ENCODE assay signal across 34 cellular contexts in the genomic region with DNA sequence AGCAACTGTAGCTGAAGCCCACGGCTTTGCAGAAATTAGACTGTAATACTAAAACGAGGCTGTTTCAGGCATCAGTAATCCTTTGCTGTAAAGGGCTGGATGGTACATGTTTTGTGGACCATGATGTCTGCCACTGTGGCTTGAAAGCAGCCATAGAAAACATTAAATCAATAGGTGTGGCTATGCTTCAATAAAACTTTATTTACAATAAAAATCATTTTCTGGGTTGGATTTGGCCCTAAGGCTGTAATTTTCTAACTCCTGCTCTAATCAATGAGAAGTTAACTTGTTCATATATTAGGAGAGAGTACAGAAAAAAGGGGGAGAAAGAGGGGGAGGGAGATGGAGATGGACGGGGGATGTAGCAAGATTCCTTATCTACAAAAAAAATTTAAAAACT.
DNase-seq lines count a peak whose midpoint lies in the region; ATAC-seq, FAIRE-seq and TF ChIP-seq lines count a peak whose summit lies in the region.
"Had no signal": no experiment of that assay in that cellular context is flagged by ENCODE, and none has a peak within 500 bp of the region (broad histone marks: within the 10 kb centered on the region; RNA-seq: fewer than 3 reads in every experiment).

No MANE protein-coding gene starts in this region.

- H4K20me1 ChIP-seq in GM12878 (ENCODE audit: control insufficient read depth, insufficient read depth) (no peaks in the 10 kb centered on the region), K562 (replicated peaks; ENCODE audit: control insufficient read depth, insufficient read depth, low read length) (no peaks in the 10 kb centered on the region), mammary epithelial cell (ENCODE audit: insufficient read depth, low read length) (no peaks in the 10 kb centered on the region)
- H4K20me1 ChIP-seq: BLaER1; BLaER1 treated with 17β-estradiol and CSF1 and Interleukin-3, amounts not matched to agents 10 nM and 100 nM had no signal

- no peak overlapping the region for H3K4me2 ChIP-seq in GM12878 (ENCODE audit: control insufficient read depth, insufficient read depth)
- no peak overlapping the region for H3K4me2 ChIP-seq in K562 (ENCODE audit: insufficient read depth, low read length)
- no peak overlapping the region for H3K4me2 ChIP-seq in mammary epithelial cell (ENCODE audit: insufficient read depth, low read depth, low read length)
- H3K4me2 ChIP-seq: A549; BLaER1; BLaER1 treated with 17β-estradiol and CSF1 and Interleukin-3, amounts not matched to agents 10 nM and 100 nM had no signal

- H3K36me3 ChIP-seq in GM12878 (ENCODE audit: control insufficient read depth in 2 of 2, insufficient read depth in 2 of 2, low read length in 1 of 2) (peaks cover 0 to 1% of the 10 kb centered on the region in 2 experiments; a peak in 1 of 4 replicates), K562 (ENCODE audit: control insufficient read depth, insufficient read depth, low read length) (peaks cover 6% of the 10 kb centered on the region; the same call in 1 of the 3 replicates), mammary epithelial cell (ENCODE audit: insufficient read depth, low read length) (no peaks in the 10 kb centered on the region)
- H3K36me3 ChIP-seq: BE2C had no signal

- WGBS in GM12878 (ENCODE audit: insufficient coverage, insufficient replicate concordance, low lambda C conversion rate, missing lambda C conversion rate): 42% methylated on average over 3 of the region's 3 CpGs
- 52% methylated on average over 2 of the region's 3 CpGs for WGBS in K562 (ENCODE audit: insufficient coverage, low coverage, missing lambda C conversion rate)
- WGBS in mammary epithelial cell (ENCODE audit: low coverage, missing lambda C conversion rate): 43% methylated on average over 2 of the region's 3 CpGs

- TF ChIP-seq EP300 in GM12878 (IDR thresholded peaks at IDR 0.05; ENCODE audit: borderline replicate concordance in 1 of 2, control insufficient read depth in 1 of 2, low read depth in 2 of 2, low read length in 2 of 2) (no peak), K562 (IDR thresholded peaks at IDR 0.05; ENCODE audit: low read length) (no peak)

- H3K27ac Mint-ChIP-seq in T-helper 17 cell (peak overlapping the region; percentile 8), osteocyte (ENCODE audit: unreplicated experiment) (no peak overlapping the region)
- H3K27ac Mint-ChIP-seq: B cell; CD14-positive monocyte; CD4-positive, alpha-beta memory T cell; CD4-positive, alpha-beta T cell; CD4-positive, CD25-positive, alpha-beta regulatory T cell; CD8-positive, alpha-beta T cell had no signal

- dilution Hi-C loops in mammary epithelial cell (cut with HindIII; ENCODE audit: low sequenced_read_pairs): no loop called here

- H3K9me3 Mint-ChIP-seq in osteocyte (ENCODE audit: unreplicated experiment): peaks cover 20% of the 10 kb centered on the region
- H3K9me3 Mint-ChIP-seq: CD4-positive, alpha-beta T cell had no signal

- BruUV-seq in GM12878 (replicated peaks; lab: Mats Ljungman, UMichigan) (no TSS peak), K562 (replicated peaks; lab: Mats Ljungman, UMichigan) (no TSS peak), mammary epithelial cell (replicated peaks; lab: Mats Ljungman, UMichigan) (no TSS peak)

- H3K9ac ChIP-seq in GM12878 (ENCODE audit: control insufficient read depth, insufficient read depth, low read length): no peak overlapping the region
- no peak overlapping the region for H3K9ac ChIP-seq in K562 (ENCODE audit: insufficient read depth in 1 of 2, low read depth in 2 of 2, low read length in 2 of 2)
- no peak overlapping the region for H3K9ac ChIP-seq in mammary epithelial cell (ENCODE audit: insufficient read depth, low read length)
- H3K9ac ChIP-seq: BLaER1; BLaER1 treated with 17β-estradiol and CSF1 and Interleukin-3, amounts not matched to agents 10 nM and 100 nM had no signal

- H3K9me3 ChIP-seq in T-helper 17 cell (ENCODE audit: control insufficient read depth, low read length, poor library complexity, severe bottlenecking): no peaks in the 10 kb centered on the region
- H3K9me3 ChIP-seq in GM12878 (replicated peaks; ENCODE audit: control insufficient read depth, insufficient read depth, low read length): no peaks in the 10 kb centered on the region
- H3K9me3 ChIP-seq in K562 (replicated peaks; ENCODE audit: control insufficient read depth, insufficient read depth, low read depth, low read length): no peaks in the 10 kb centered on the region
- H3K9me3 ChIP-seq in mammary epithelial cell (replicated peaks; ENCODE audit: insufficient read depth, low read length): no peaks in the 10 kb centered on the region
- H3K9me3 ChIP-seq: BE2C had no signal

- H3K36me3 Mint-ChIP-seq in T-helper 17 cell (ENCODE audit: low read depth): peaks cover 4% of the 10 kb centered on the region
- peaks cover 25% of the 10 kb centered on the region for H3K36me3 Mint-ChIP-seq in osteocyte (ENCODE audit: unreplicated experiment)

- H3K79me2 ChIP-seq in GM12878 (ENCODE audit: control insufficient read depth, insufficient read depth, low read length): no peaks in the 10 kb centered on the region
- no peaks in the 10 kb centered on the region for H3K79me2 ChIP-seq in K562 (ENCODE audit: control insufficient read depth, insufficient read depth, low read length)
- H3K79me2 ChIP-seq in mammary epithelial cell (ENCODE audit: insufficient read depth, low read length): no peaks in the 10 kb centered on the region

- ATAC-seq in T-helper 17 cell (no peak), GM12878 (no peak), K562 (no peak)
- ATAC-seq: A549; CD8-positive, alpha-beta T cell had no signal

- TF ChIP-seq CTCF in GM12878 (IDR thresholded peaks at IDR 0.05 in 2 of 3, conservative IDR thresholded peaks at IDR 0.05 in 1 of 3; ENCODE audit: control insufficient read depth in 2 of 3, extremely low read depth in 1 of 3, insufficient read depth in 1 of 3, low read depth in 3 of 3, low read length in 3 of 3) (no peak), K562 (IDR thresholded peaks at IDR 0.05 in 2 of 3, conservative IDR thresholded peaks at IDR 0.05 in 1 of 3; ENCODE audit: insufficient read depth in 2 of 3, low read depth in 1 of 3, low read length in 3 of 3) (no peak), mammary epithelial cell (conservative IDR thresholded peaks at IDR 0.05 in 1 of 2, IDR thresholded peaks at IDR 0.05 in 1 of 2; ENCODE audit: extremely low read depth in 1 of 2, insufficient read depth in 1 of 2, low read depth in 1 of 2, low read length in 2 of 2) (no peak), osteocyte (IDR thresholded peaks at IDR 0.05) (no peak)

- TF ChIP-seq RAD21 in GM12878 (IDR thresholded peaks at IDR 0.05; ENCODE audit: insufficient read depth, low read depth, low read length) (no peak), K562 (CRISPR knock-in tag; conservative IDR thresholded peaks at IDR 0.05 in 1 of 2, IDR thresholded peaks at IDR 0.05 in 1 of 2) (no peak)

- H3K4me1 Mint-ChIP-seq in T-helper 17 cell: no peaks in the 10 kb centered on the region
- no peaks in the 10 kb centered on the region for H3K4me1 Mint-ChIP-seq in osteocyte (ENCODE audit: unreplicated experiment)
- H3K4me1 Mint-ChIP-seq: B cell, CD14-positive monocyte had no signal

- no peak for FAIRE-seq in GM12878 (lab: Jason Lieb, UNC)
- no peak for FAIRE-seq in K562 (lab: Jason Lieb, UNC)
- FAIRE-seq: A204.1, A549, D721Med had no signal

- no peaks in the 10 kb centered on the region for H3K4me1 ChIP-seq in GM12878 (ENCODE audit: control insufficient read depth, insufficient read depth, low read length)
- no peaks in the 10 kb centered on the region for H3K4me1 ChIP-seq in K562 (replicated peaks in 1 of 2; ENCODE audit: control insufficient read depth in 2 of 2, insufficient read depth in 2 of 2, low read length in 2 of 2)
- H3K4me1 ChIP-seq in mammary epithelial cell (ENCODE audit: insufficient read depth, low read length): no peaks in the 10 kb centered on the region
- H3K4me1 ChIP-seq: BLaER1 had no signal

- H3K9me1 ChIP-seq in K562 (ENCODE audit: control insufficient read depth, insufficient read depth, low read length): no peaks in the 10 kb centered on the region

- TF ChIP-seq POLR2A in GM12878 (IDR thresholded peaks at IDR 0.05; ENCODE audit: low read depth, low read length): no peak
- no peak for TF ChIP-seq POLR2A in K562 (conservative IDR thresholded peaks at IDR 0.05)

- intact Hi-C loops in GM12878 (cut with micrococcal nuclease; ENCODE audit: unreplicated experiment) (no loop called here), K562 (cut with micrococcal nuclease) (loop anchor here (5.0 to 10.0 kb wide), 2 partner anchors 276 to 539 kb away; no protein-coding TSS in a partner anchor), mammary epithelial cell (cut with micrococcal nuclease) (no loop called here)

- DNase-seq in T-helper 17 cell: no peak
- DNase-seq in GM12878 (ENCODE audit: low read depth, low spot score): no peak
- DNase-seq in K562 (ENCODE audit: extremely low read depth in 1 of 4, low spot score in 3 of 4): no peak
- DNase-seq in mammary epithelial cell: no peak
- no peak for DNase-seq in activated gamma-delta T cell treated with Interleukin-2 at 50 U/mL for 16 hours
- no peak for DNase-seq in osteocyte (ENCODE audit: extremely low spot score, unreplicated experiment)
- DNase-seq: 8988T; ACHN; AML-193; BE2C; C1 segment of cervical spinal cord; Caco-2; Calu3; CD4-positive, alpha-beta memory T cell; CD4-positive, alpha-beta T cell; CD4-positive, CD25-positive, alpha-beta regulatory T cell; CD8-positive, alpha-beta memory T cell; CD8-positive, alpha-beta T cell; COR-L47; DMS 273 treated with DMSO at 0.1 percent for 48 hours; DMS153; DMS79; DMS79 treated with DMSO at 0.1 percent for 48 hours; DND-41; EL had no signal

- H3K27me3 ChIP-seq in GM12878 (replicated peaks in 1 of 2; ENCODE audit: control insufficient read depth in 2 of 2, insufficient read depth in 2 of 2, low read length in 1 of 2): no peaks in the 10 kb centered on the region
- H3K27me3 ChIP-seq in K562 (ENCODE audit: control insufficient read depth in 2 of 2, insufficient read depth in 2 of 2, low read length in 2 of 2): no peaks in the 10 kb centered on the region
- peaks cover 2% of the 10 kb centered on the region for H3K27me3 ChIP-seq in mammary epithelial cell (ENCODE audit: insufficient read depth, low read length)
- H3K27me3 ChIP-seq: BE2C; BLaER1; BLaER1 treated with 17β-estradiol and CSF1 and Interleukin-3, amounts not matched to agents 10 nM and 100 nM had no signal

- CTCF ChIA-PET in GM12878 (lab: Yijun Ruan, JAX) (interaction anchor here (1.1 kb wide), 1 partner anchor 131 kb away, joined by 4 read pairs; no protein-coding TSS in a partner anchor), K562 (lab: Yijun Ruan, JAX; ENCODE audit: low intra/inter-chr PET ratio) (no interaction called here), mammary epithelial cell (lab: Charles Lee; ENCODE audit: low non-redundant PET) (no interaction called here)

- SMC1A ChIA-PET in GM12878 (lab: Charles Lee; ENCODE audit: uncharacterized antibody, unreplicated experiment): interaction anchor here (0.7 kb wide), 1 partner anchor 303 kb away, joined by 3 read pairs; no protein-coding TSS in a partner anchor

- in situ Hi-C loops in GM12878 (cut with MboI): no loop called here
- in situ Hi-C loops in K562 (cut with MboI): no loop called here
- in situ Hi-C loops in mammary epithelial cell (cut with MboI; ENCODE audit: low sequenced_read_pairs in 2 of 2): no loop called here

- H3K4me3 Mint-ChIP-seq in T-helper 17 cell: no peak overlapping the region
- H3K4me3 Mint-ChIP-seq in osteocyte (ENCODE audit: unreplicated experiment): no peak overlapping the region
- H3K4me3 Mint-ChIP-seq: B cell; CD14-positive monocyte; CD4-positive, alpha-beta T cell; CD4-positive, CD25-positive, alpha-beta regulatory T cell; CD8-positive, alpha-beta memory T cell; CD8-positive, alpha-beta T cell had no signal

- H3K27ac ChIP-seq in GM12878 (ENCODE audit: control insufficient read depth, insufficient read depth) (no peak overlapping the region), K562 (ENCODE audit: extremely low read depth, low read depth, low read length) (no peak overlapping the region), mammary epithelial cell (ENCODE audit: insufficient read depth, low read depth, low read length) (no peak overlapping the region)
- H3K27ac ChIP-seq: 22Rv1; A549; BLaER1; BLaER1 treated with 17β-estradiol and CSF1 and Interleukin-3, amounts not matched to agents 10 nM and 100 nM; C4-2B had no signal

- RAD21 ChIA-PET in GM12878 (lab: Charles Lee; ENCODE audit: unreplicated experiment): interaction anchor here (0.7 kb wide), 1 partner anchor 1673 kb away, joined by 3 read pairs; no protein-coding TSS in a partner anchor

- H3K4me3 ChIP-seq in GM12878: no peak overlapping the region
- no peak overlapping the region for H3K4me3 ChIP-seq in K562
- H3K4me3 ChIP-seq in mammary epithelial cell (replicated peaks in 1 of 3; ENCODE audit: insufficient read depth in 1 of 3, low read depth in 2 of 3, low read length in 3 of 3): no peak overlapping the region
- H3K4me3 ChIP-seq: A549; BLaER1; BLaER1 treated with 17β-estradiol and CSF1 and Interleukin-3, amounts not matched to agents 10 nM and 100 nM had no signal

- POLR2A ChIA-PET in GM12878 (lab: Charles Lee): no interaction called here
- POLR2A ChIA-PET in K562 (lab: Yijun Ruan, JAX): interaction anchor here (0.6 kb wide), 1 partner anchor 1005 kb away, joined by 4 read pairs; no protein-coding TSS in a partner anchor

- H2AFZ ChIP-seq in GM12878 (ENCODE audit: control insufficient read depth, low read depth, low read length) (no peak overlapping the region), K562 (ENCODE audit: low read depth, low read length) (no peak overlapping the region), mammary epithelial cell (ENCODE audit: low read depth, low read length) (no peak overlapping the region)

- no peaks in the 10 kb centered on the region for H3K27me3 Mint-ChIP-seq in T-helper 17 cell
- H3K27me3 Mint-ChIP-seq in osteocyte (ENCODE audit: unreplicated experiment): peaks cover 8% of the 10 kb centered on the region
- H3K27me3 Mint-ChIP-seq: B cell; CD4-positive, alpha-beta memory T cell; CD4-positive, alpha-beta T cell had no signal
